Comparison of ENCODE assay signal across 9 cellular contexts in the genomic region with DNA sequence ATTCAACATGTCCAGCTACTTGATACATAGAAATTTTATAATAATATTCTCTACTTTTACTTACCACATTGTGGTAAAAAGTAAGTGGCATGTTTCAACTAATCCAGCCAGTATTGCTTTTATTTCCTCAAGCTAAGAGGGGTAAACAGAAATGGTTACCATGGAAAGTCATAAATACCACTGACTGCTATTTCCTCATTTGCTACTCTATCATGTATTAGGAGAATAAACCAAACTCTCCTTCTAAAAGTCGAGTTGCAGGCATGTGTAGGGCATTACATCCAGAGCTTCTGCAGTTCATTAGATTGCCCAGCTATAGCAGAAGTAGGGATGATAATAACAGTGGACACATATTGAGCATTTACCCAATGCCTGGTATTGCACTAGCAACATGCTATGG.
A peak's percentile ranks its signal among the peaks of the same experiment; 100 is the strongest.
DNase-seq lines count a peak whose midpoint lies in the region; TF ChIP-seq lines count a peak whose summit lies in the region.
"Had no signal": no experiment of that assay in that cellular context is flagged by ENCODE, and none has a peak within 500 bp of the region (broad histone marks: within the 10 kb centered on the region; RNA-seq: fewer than 3 reads in every experiment).

No MANE protein-coding gene starts in this region.

- H3K9me3 Mint-ChIP-seq in MCF 10A (ENCODE audit: unreplicated experiment), result no peaks in the 10 kb centered on the region
- H3K9me3 Mint-ChIP-seq in type B pancreatic cell, result no peaks in the 10 kb centered on the region

- no TSS peak for BruUV-seq in MCF 10A (replicated peaks; lab: Mats Ljungman, UMichigan)

- H3K27ac Mint-ChIP-seq in MCF 10A (ENCODE audit: low read depth, unreplicated experiment) (no peak overlapping the region), type B pancreatic cell (peak overlapping the region; percentile 32)

- TF ChIP-seq CTCF in breast epithelium (IDR thresholded peaks at IDR 0.05) (no peak), MCF 10A (IDR thresholded peaks at IDR 0.05; ENCODE audit: unreplicated experiment) (no peak), NB4 (IDR thresholded peaks at IDR 0.05; ENCODE audit: low read depth, low read length) (no peak), fibroblast of villous mesenchyme (IDR thresholded peaks at IDR 0.05; ENCODE audit: insufficient read depth, low read depth, low read length) (no peak), type B pancreatic cell (conservative IDR thresholded peaks at IDR 0.05) (no peak)

- H3K4me1 Mint-ChIP-seq in MCF 10A (ENCODE audit: insufficient read depth, unreplicated experiment), result no peaks in the 10 kb centered on the region
- peaks cover 24% of the 10 kb centered on the region for H3K4me1 Mint-ChIP-seq in type B pancreatic cell (ENCODE audit: unreplicated experiment)

- intact Hi-C loops in breast epithelium (cut with DNase I; ENCODE audit: low total_unique reads), result no loop called here
- intact Hi-C loops in MCF 10A (cut with micrococcal nuclease), result no loop called here

- no peaks in the 10 kb centered on the region for H3K27me3 ChIP-seq in breast epithelium

- peaks cover 9 to 14% of the 10 kb centered on the region in 2 donors for H3K4me1 ChIP-seq in breast epithelium

- H3K9me3 ChIP-seq in breast epithelium, result no peaks in the 10 kb centered on the region

- H3K27ac ChIP-seq in breast epithelium, result peak overlapping the region; percentile 65 to 73

- H3K36me3 Mint-ChIP-seq in MCF 10A (ENCODE audit: insufficient read depth, unreplicated experiment), result peaks cover 10% of the 10 kb centered on the region
- peaks cover 12% of the 10 kb centered on the region for H3K36me3 Mint-ChIP-seq in type B pancreatic cell

- H3K4me3 Mint-ChIP-seq in MCF 10A (ENCODE audit: unreplicated experiment) (no peak overlapping the region), type B pancreatic cell (no peak overlapping the region)

- H3K4me3 ChIP-seq in breast epithelium, result no peak overlapping the region
- H3K4me3 ChIP-seq in NB4 (ENCODE audit: low read depth, low read length), result no peak overlapping the region
- H3K4me3 ChIP-seq in fibroblast of villous mesenchyme (ENCODE audit: low read depth, low read length), result no peak overlapping the region

- H3K36me3 ChIP-seq in breast epithelium, result no peaks in the 10 kb centered on the region

- no peak for TF ChIP-seq POLR2A in breast epithelium (IDR thresholded peaks at IDR 0.05)
- no peak for TF ChIP-seq POLR2A in NB4 (IDR thresholded peaks at IDR 0.05; ENCODE audit: extremely low read depth, insufficient read length)

- H3K27me3 Mint-ChIP-seq in MCF 10A (ENCODE audit: insufficient read depth, unreplicated experiment) (no peaks in the 10 kb centered on the region), type B pancreatic cell (no peaks in the 10 kb centered on the region)

- DNase-seq in breast epithelium (ENCODE audit: low spot score in 2 of 2) (no peak), MCF 10A (ENCODE audit: unreplicated experiment) (no peak), NB4 (ENCODE audit: low read depth) (peak; percentile 55), fibroblast of villous mesenchyme (ENCODE audit: low read depth) (peak; percentile 51), type B pancreatic cell (ENCODE audit: extremely low spot score, unreplicated experiment) (no peak), NCI-H2227 (lab: John Stamatoyannopoulos, UW; ENCODE audit: unreplicated experiment) (no peak), retina (no peak), SHP77 treated with DMSO at 0.1 percent for 48 hours (lab: John Stamatoyannopoulos, UW) (no peak)
- DNase-seq: NCI-H1092 treated with DMSO at 0.1 percent for 48 hours had no signal

- POLR2A ChIA-PET in MCF 10A (lab: Yijun Ruan, JAX), result interaction anchor here (1.3 kb wide), 2 partner anchors 9 to 78 kb away, joined by 3 read pairs; no protein-coding TSS in a partner anchor

- CTCF ChIA-PET in MCF 10A (lab: Yijun Ruan, JAX), result interaction anchor here (0.6 to 1.4 kb wide), 3 partner anchors 13 to 208 kb away, joined by 3 to 8 read pairs (median 5); a partner anchor contains a TSS

Comparison
In these comparisons a context has a peak if more than half of its experiments do, and no peak if none do; other contexts are left out.
1. DNase-seq: peak in NB4 (single experiment) and fibroblast of villous mesenchyme (single experiment); none in breast epithelium (0 of 2), MCF 10A (single experiment), type B pancreatic cell (single experiment), NCI-H2227 (single experiment), retina (single experiment) and SHP77 treated with DMSO at 0.1 percent for 48 hours (single experiment).